8 cellular contexts compared by ENCODE assay signal in genomic region chr18:9708882-9709877, GRCh38. TPM values are rescaled to one million over a fixed set of nuclear protein-coding genes. Genes with fewer than 3 reads are reported as not detected.
DNase-seq lines count a peak whose midpoint lies in the region; TF ChIP-seq lines count a peak whose summit lies in the region.

No MANE protein-coding gene starts in this region.

- no peaks in the 10 kb centered on the region for H3K27me3 ChIP-seq in Caco-2 (replicated peaks; ENCODE audit: control insufficient read depth, insufficient read depth, low read length)

- no peak for DNase-seq in Caco-2
- DNase-seq in LNCaP clone FGC (ENCODE audit: low read depth): no peak
- no peak for DNase-seq in MCF 10A (ENCODE audit: unreplicated experiment)
- peak; percentile 16 for DNase-seq in kidney tubule cell (ENCODE audit: low spot score)
- no peak for DNase-seq in NCI-H2196 treated with DMSO at 0.1 percent for 48 hours (lab: John Stamatoyannopoulos, UW; ENCODE audit: unreplicated experiment)
- no peak for DNase-seq in stimulated activated CD4-positive, alpha-beta T cell treated with anti-CD3 and anti-CD28 coated beads, Interleukin-2, amount 100 ng/mL, for 24 hours
- DNase-seq in globus pallidus (ENCODE audit: low spot score): no peak

- H3K9me3 Mint-ChIP-seq in Caco-2 (ENCODE audit: unreplicated experiment) (no peaks in the 10 kb centered on the region), MCF 10A (ENCODE audit: unreplicated experiment) (no peaks in the 10 kb centered on the region)
- no peaks in the 10 kb centered on the region for H3K9me3 Mint-ChIP-seq in stimulated activated naive CD8-positive, alpha-beta T cell treated with anti-CD3 and anti-CD28 coated beads, Interleukin-15, Interleukin-2, amounts not matched to agents 100 ng/mL and 50 ng/mL, for 24 hours

- no peak for TF ChIP-seq CTCF in Caco-2 (IDR thresholded peaks at IDR 0.05; ENCODE audit: insufficient read depth in 1 of 2, low read depth in 1 of 2, low read length in 1 of 2, severe bottlenecking in 1 of 2, unreplicated experiment in 1 of 2)
- TF ChIP-seq CTCF in LNCaP clone FGC (IDR thresholded peaks at IDR 0.05; ENCODE audit: control insufficient read depth, extremely low read depth, insufficient read depth): no peak
- no peak for TF ChIP-seq CTCF in MCF 10A (IDR thresholded peaks at IDR 0.05; ENCODE audit: unreplicated experiment)

- peaks cover 5% of the 10 kb centered on the region for H3K36me3 Mint-ChIP-seq in Caco-2 (ENCODE audit: insufficient read depth, unreplicated experiment)
- peaks cover 6% of the 10 kb centered on the region for H3K36me3 Mint-ChIP-seq in MCF 10A (ENCODE audit: insufficient read depth, unreplicated experiment)
- no peaks in the 10 kb centered on the region for H3K36me3 Mint-ChIP-seq in stimulated activated naive CD8-positive, alpha-beta T cell treated with anti-CD3 and anti-CD28 coated beads, Interleukin-15, Interleukin-2, amounts not matched to agents 100 ng/mL and 50 ng/mL, for 24 hours (ENCODE audit: low read depth)

- BruUV-seq in Caco-2 (replicated peaks; lab: Mats Ljungman, UMichigan) (TSS peak; percentile 40), MCF 10A (replicated peaks; lab: Mats Ljungman, UMichigan) (TSS peak; percentile 36)

- H3K4me3 ChIP-seq in Caco-2 (ENCODE audit: low read depth, low read length): peak overlapping the region; percentile 94
- H3K4me3 ChIP-seq in LNCaP clone FGC (ENCODE audit: low read depth, low read length): peak overlapping the region; percentile 53

- H3K27me3 Mint-ChIP-seq in Caco-2 (ENCODE audit: insufficient read depth, unreplicated experiment): no peaks in the 10 kb centered on the region
- H3K27me3 Mint-ChIP-seq in MCF 10A (ENCODE audit: insufficient read depth, unreplicated experiment): no peaks in the 10 kb centered on the region
- peaks cover 81% of the 10 kb centered on the region for H3K27me3 Mint-ChIP-seq in stimulated activated naive CD8-positive, alpha-beta T cell treated with anti-CD3 and anti-CD28 coated beads, Interleukin-15, Interleukin-2, amounts not matched to agents 100 ng/mL and 50 ng/mL, for 24 hours

- CTCF ChIA-PET in Caco-2 (lab: Charles Lee): no interaction called here
- CTCF ChIA-PET in MCF 10A (lab: Yijun Ruan, JAX): no interaction called here

- H3K4me3 Mint-ChIP-seq in Caco-2 (ENCODE audit: unreplicated experiment): peak overlapping the region; percentile 78
- peak overlapping the region; percentile 60 for H3K4me3 Mint-ChIP-seq in MCF 10A (ENCODE audit: unreplicated experiment)
- peak overlapping the region; percentile 82 for H3K4me3 Mint-ChIP-seq in stimulated activated naive CD8-positive, alpha-beta T cell treated with anti-CD3 and anti-CD28 coated beads, Interleukin-15, Interleukin-2, amounts not matched to agents 100 ng/mL and 50 ng/mL, for 24 hours

- peaks cover 19% of the 10 kb centered on the region for H3K4me1 ChIP-seq in Caco-2

- H3K36me3 ChIP-seq in Caco-2 (ENCODE audit: control insufficient read depth, insufficient read depth, low read length): no peaks in the 10 kb centered on the region

- intact Hi-C loops in Caco-2 (cut with micrococcal nuclease; ENCODE audit: unreplicated experiment): loop anchor here (5.0 kb wide), 1 partner anchor 37 kb away; no protein-coding TSS in a partner anchor
- intact Hi-C loops in MCF 10A (cut with micrococcal nuclease): no loop called here

- H3K4me1 Mint-ChIP-seq in Caco-2 (ENCODE audit: low read depth, unreplicated experiment) (peaks cover 33% of the 10 kb centered on the region), MCF 10A (ENCODE audit: insufficient read depth, unreplicated experiment) (peaks cover 16% of the 10 kb centered on the region)
- H3K4me1 Mint-ChIP-seq in stimulated activated naive CD8-positive, alpha-beta T cell treated with anti-CD3 and anti-CD28 coated beads, Interleukin-15, Interleukin-2, amounts not matched to agents 100 ng/mL and 50 ng/mL, for 24 hours (ENCODE audit: low read depth): peaks cover 27% of the 10 kb centered on the region

- POLR2A ChIA-PET in Caco-2 (lab: Charles Lee) (interaction anchor here (0.6 kb wide), 1 partner anchor 39 kb away, joined by 3 read pairs; no protein-coding TSS in a partner anchor), MCF 10A (lab: Yijun Ruan, JAX) (interaction anchor here (1.4 kb wide), 1 partner anchor 10 kb away, joined by 4 read pairs; no protein-coding TSS in a partner anchor)

- H3K9me3 ChIP-seq in Caco-2: no peaks in the 10 kb centered on the region

- peak overlapping the region; percentile 57 for H3K27ac Mint-ChIP-seq in Caco-2 (ENCODE audit: unreplicated experiment)
- H3K27ac Mint-ChIP-seq in MCF 10A (ENCODE audit: low read depth, unreplicated experiment): no peak overlapping the region
- H3K27ac Mint-ChIP-seq in stimulated activated naive CD8-positive, alpha-beta T cell treated with anti-CD3 and anti-CD28 coated beads, Interleukin-15, Interleukin-2, amounts not matched to agents 100 ng/mL and 50 ng/mL, for 24 hours: no peak overlapping the region

RNA-seq across cellular contexts. Expression of gene RAB31, which starts 1.1 kb away (rescaled TPM):
- total RNA-seq in Caco-2 (2022) (9.5 and 14.5 TPM in 2 replicates), MCF 10A (2022) (4.8 and 6.1 TPM in 2 replicates)
